In the genomic region with DNA sequence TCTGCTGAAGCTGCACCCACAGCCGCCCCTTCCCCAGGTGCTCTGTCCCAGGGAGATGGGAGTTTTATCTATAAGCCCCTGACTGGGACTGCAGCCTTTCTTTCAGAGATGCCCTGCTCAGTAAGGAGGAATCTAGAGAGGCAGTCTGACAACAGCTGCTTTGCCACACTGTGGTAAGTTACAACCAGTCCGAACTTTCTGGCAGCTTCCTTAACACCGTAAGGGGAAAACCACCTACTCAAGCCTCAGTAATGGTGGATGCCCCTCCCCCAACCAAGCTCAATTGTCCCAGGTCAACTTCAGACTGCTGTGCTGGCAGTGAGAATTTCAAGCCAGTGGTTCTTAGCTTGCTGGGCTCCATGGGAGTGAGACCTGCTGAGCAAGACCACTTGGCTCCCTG, we compare ENCODE assay signal across 6 cellular contexts.
DNase-seq lines count a peak whose midpoint lies in the region; ATAC-seq and TF ChIP-seq lines count a peak whose summit lies in the region.
"Not testable (repeated sequence)": the region's sequence is repeated elsewhere in the genome, so short reads cannot be mapped to it uniquely, and the experiment has no call there.

No MANE protein-coding gene starts in this region.

- peaks cover 17% of the 10 kb centered on the region for H3K36me3 Mint-ChIP-seq in T-helper 1 cell treated with Interleukin-12 subunit alpha and Interleukin-12 subunit beta and Interleukin-4 antibody, amounts not matched to agents 30 μg/mL and 1 μg/mL, for 36 hours (ENCODE audit: low read depth)
- peaks cover 21% of the 10 kb centered on the region for H3K36me3 Mint-ChIP-seq in activated CD4-positive, alpha-beta T cell treated with anti-CD3 and anti-CD28 coated beads, Interleukin-2, amount 10 ng/mL, durations not matched to agents 24 days and 14 days (ENCODE audit: low read depth)
- peaks cover 34% of the 10 kb centered on the region for H3K36me3 Mint-ChIP-seq in activated naive CD8-positive, alpha-beta T cell treated with anti-CD3 and anti-CD28 coated beads, Interleukin-2, amount 10 ng/mL, durations not matched to agents 7 days and 5 days
- not testable (repeated sequence) for H3K36me3 Mint-ChIP-seq in natural killer cell

- not testable (repeated sequence) for H3K36me3 ChIP-seq in KMS-11 (ENCODE audit: insufficient read depth)

- intact Hi-C loops in activated CD4-positive, alpha-beta T cell treated with anti-CD3 and anti-CD28 coated beads, Interleukin-2, amount 10 ng/mL, durations not matched to agents 24 days and 14 days (cut with micrococcal nuclease); natural killer cell (cut with micrococcal nuclease): not testable (repeated sequence)

- not testable (repeated sequence) for H3K27me3 Mint-ChIP-seq in T-helper 1 cell treated with Interleukin-12 subunit alpha and Interleukin-12 subunit beta and Interleukin-4 antibody, amounts not matched to agents 30 μg/mL and 1 μg/mL, for 36 hours (ENCODE audit: low read depth); activated CD4-positive, alpha-beta T cell treated with anti-CD3 and anti-CD28 coated beads, Interleukin-2, amount 10 ng/mL, durations not matched to agents 24 days and 14 days; activated naive CD8-positive, alpha-beta T cell treated with anti-CD3 and anti-CD28 coated beads, Interleukin-2, amount 10 ng/mL, durations not matched to agents 7 days and 5 days; natural killer cell (ENCODE audit: low read depth in 2 of 2)

- H2AFZ ChIP-seq in KMS-11 (ENCODE audit: low read depth): peak overlapping the region; percentile 62

- TF ChIP-seq CTCF in KMS-11 (conservative IDR thresholded peaks at IDR 0.05; ENCODE audit: low read depth, low read length); natural killer cell (IDR thresholded peaks at IDR 0.05): not testable (repeated sequence)

- not testable (repeated sequence) for H3K4me3 ChIP-seq in KMS-11 (IDR thresholded peaks at IDR 0.05; ENCODE audit: insufficient read depth, low read depth, low read length)

- POLR2A ChIA-PET in activated naive CD8-positive, alpha-beta T cell treated with anti-CD3 and anti-CD28 coated beads, Interleukin-2, amount 10 ng/mL, durations not matched to agents 7 days and 5 days (lab: Charles Lee): interaction anchor here (0.9 to 1.5 kb wide), 4 partner anchors 23 to 129 kb away, joined by 3 to 6 read pairs (median 3); a partner anchor contains a TSS

- not testable (repeated sequence) for H3K27me3 ChIP-seq in KMS-11 (ENCODE audit: insufficient read depth, low read depth)

- peaks cover 53% of the 10 kb centered on the region for H3K4me1 Mint-ChIP-seq in T-helper 1 cell treated with Interleukin-12 subunit alpha and Interleukin-12 subunit beta and Interleukin-4 antibody, amounts not matched to agents 30 μg/mL and 1 μg/mL, for 36 hours (ENCODE audit: low read depth)
- peaks cover 46% of the 10 kb centered on the region for H3K4me1 Mint-ChIP-seq in activated CD4-positive, alpha-beta T cell treated with anti-CD3 and anti-CD28 coated beads, Interleukin-2, amount 10 ng/mL, durations not matched to agents 24 days and 14 days
- H3K4me1 Mint-ChIP-seq in activated naive CD8-positive, alpha-beta T cell treated with anti-CD3 and anti-CD28 coated beads, Interleukin-2, amount 10 ng/mL, durations not matched to agents 7 days and 5 days: peaks cover 45% of the 10 kb centered on the region
- peaks cover 38 to 50% of the 10 kb centered on the region in 2 donors for H3K4me1 Mint-ChIP-seq in natural killer cell

- H3K79me2 ChIP-seq in KMS-11 (ENCODE audit: insufficient read depth, low read depth): not testable (repeated sequence)

- peak overlapping the region; percentile 53; the same call in 1 of the 2 replicates for H3K9ac ChIP-seq in KMS-11

- DNase-seq in activated CD4-positive, alpha-beta T cell treated with anti-CD3 and anti-CD28 coated beads, Interleukin-2, amount 10 ng/mL, durations not matched to agents 24 days and 14 days: peak; percentile 71
- DNase-seq in activated T-cell treated with anti-CD3 and anti-CD28 coated beads, Interleukin-2, amount 50 U/mL, for 1 hour: peak; percentile 18
- DNase-seq in activated naive CD8-positive, alpha-beta T cell treated with anti-CD3 and anti-CD28 coated beads, Interleukin-2, amount 10 ng/mL, durations not matched to agents 7 days and 5 days; natural killer cell: not testable (repeated sequence)

- ATAC-seq in activated naive CD8-positive, alpha-beta T cell treated with anti-CD3 and anti-CD28 coated beads, Interleukin-2, amount 10 ng/mL, durations not matched to agents 7 days and 5 days (ENCODE audit: low read depth): peak; percentile 23
- peak; percentile 25 to 66 (median 61) for ATAC-seq in natural killer cell

- H3K4me2 ChIP-seq in KMS-11: peak overlapping the region; percentile 82

- H3K9me3 Mint-ChIP-seq in T-helper 1 cell treated with Interleukin-12 subunit alpha and Interleukin-12 subunit beta and Interleukin-4 antibody, amounts not matched to agents 30 μg/mL and 1 μg/mL, for 36 hours: peaks cover 20% of the 10 kb centered on the region
- H3K9me3 Mint-ChIP-seq in activated CD4-positive, alpha-beta T cell treated with anti-CD3 and anti-CD28 coated beads, Interleukin-2, amount 10 ng/mL, durations not matched to agents 24 days and 14 days: peaks cover 15% of the 10 kb centered on the region
- not testable (repeated sequence) for H3K9me3 Mint-ChIP-seq in activated naive CD8-positive, alpha-beta T cell treated with anti-CD3 and anti-CD28 coated beads, Interleukin-2, amount 10 ng/mL, durations not matched to agents 7 days and 5 days; natural killer cell

- not testable (repeated sequence) for H4K20me1 ChIP-seq in KMS-11 (ENCODE audit: insufficient read depth)

- H3K27ac ChIP-seq in KMS-11: peak overlapping the region; percentile 95

- H3K4me1 ChIP-seq in KMS-11 (ENCODE audit: low read depth, poor library complexity, severe bottlenecking): peaks cover 64% of the 10 kb centered on the region

- H3K4me3 Mint-ChIP-seq in T-helper 1 cell treated with Interleukin-12 subunit alpha and Interleukin-12 subunit beta and Interleukin-4 antibody, amounts not matched to agents 30 μg/mL and 1 μg/mL, for 36 hours; activated CD4-positive, alpha-beta T cell treated with anti-CD3 and anti-CD28 coated beads, Interleukin-2, amount 10 ng/mL, durations not matched to agents 24 days and 14 days; activated naive CD8-positive, alpha-beta T cell treated with anti-CD3 and anti-CD28 coated beads, Interleukin-2, amount 10 ng/mL, durations not matched to agents 7 days and 5 days; natural killer cell: not testable (repeated sequence)

- H3K27ac Mint-ChIP-seq in T-helper 1 cell treated with Interleukin-12 subunit alpha and Interleukin-12 subunit beta and Interleukin-4 antibody, amounts not matched to agents 30 μg/mL and 1 μg/mL, for 36 hours: peak overlapping the region; percentile 58
- H3K27ac Mint-ChIP-seq in activated CD4-positive, alpha-beta T cell treated with anti-CD3 and anti-CD28 coated beads, Interleukin-2, amount 10 ng/mL, durations not matched to agents 24 days and 14 days: not testable (repeated sequence)
- peak overlapping the region; percentile 34 for H3K27ac Mint-ChIP-seq in activated naive CD8-positive, alpha-beta T cell treated with anti-CD3 and anti-CD28 coated beads, Interleukin-2, amount 10 ng/mL, durations not matched to agents 7 days and 5 days
- H3K27ac Mint-ChIP-seq in natural killer cell: peak overlapping the region in 1 of 2 donors; percentile 56
